29 cellular contexts compared by ENCODE assay signal in the genomic region with DNA sequence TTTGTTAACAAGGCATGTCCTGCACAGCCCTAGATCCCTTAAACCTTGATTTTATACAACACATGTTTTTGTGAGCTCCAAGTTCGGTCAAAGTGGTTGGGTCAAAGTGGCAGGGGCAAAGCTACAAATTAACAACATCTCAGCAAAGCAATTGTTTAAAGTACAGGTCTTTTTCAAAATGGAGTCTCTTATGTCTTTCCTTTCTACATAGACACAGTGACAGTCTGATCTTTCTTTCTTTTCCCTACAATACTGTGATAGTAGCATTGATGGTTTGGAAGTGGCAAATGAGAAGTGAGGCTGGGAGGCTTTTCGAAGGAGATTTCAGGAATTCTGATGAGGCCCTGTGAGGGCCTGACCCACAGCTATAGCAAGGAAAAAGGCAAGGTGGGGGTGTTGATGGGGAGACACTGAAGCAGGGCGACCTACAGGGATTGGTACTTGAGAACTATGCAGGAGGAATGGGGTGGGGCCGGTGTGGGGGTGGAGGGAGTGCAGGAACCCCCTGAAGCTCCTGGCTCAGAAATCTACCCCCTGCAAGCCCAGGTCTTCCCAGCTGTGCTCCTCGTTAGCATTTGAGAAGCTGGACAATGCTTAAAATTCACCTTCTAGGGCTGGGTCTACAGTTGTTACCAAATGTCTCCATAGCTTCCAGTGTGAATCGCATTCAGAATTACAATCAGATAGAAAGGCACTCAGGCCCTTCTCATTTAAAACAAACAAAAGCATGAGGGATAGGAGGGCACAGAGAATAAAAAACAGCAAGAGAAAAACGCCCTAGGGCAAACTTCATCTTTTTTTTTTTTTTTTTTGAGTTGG.
A peak's percentile ranks its signal among the peaks of the same experiment; 100 is the strongest.
DNase-seq lines count a peak whose midpoint lies in the region; ATAC-seq and TF ChIP-seq lines count a peak whose summit lies in the region.
"Had no signal": no experiment of that assay in that cellular context is flagged by ENCODE, and none has a peak within 500 bp of the region (broad histone marks: within the 10 kb centered on the region; RNA-seq: fewer than 3 reads in every experiment).

No MANE protein-coding gene starts in this region.

- H3K9me3 Mint-ChIP-seq in GM23338 (no peaks in the 10 kb centered on the region), mesothelial cell of epicardium (no peaks in the 10 kb centered on the region)
- no peaks in the 10 kb centered on the region for H3K9me3 Mint-ChIP-seq in activated T-cell treated with anti-CD3 and anti-CD28 coated beads, Interleukin-2, amount 50 U/mL, for 4 hours
- H3K9me3 Mint-ChIP-seq: activated CD4-positive, alpha-beta T cell treated with anti-CD3 and anti-CD28 coated beads, Interleukin-2, amount 10 ng/mL, durations not matched to agents 24 days and 14 days; CD4-positive, alpha-beta memory T cell; immature natural killer cell; naive thymus-derived CD8-positive, alpha-beta T cell; stimulated activated naive CD8-positive, alpha-beta T cell treated with anti-CD3 and anti-CD28 coated beads, Interleukin-15, amount 100 ng/mL, for 72 hours had no signal

- no peak for TF ChIP-seq EP300 in stomach (IDR thresholded peaks at IDR 0.05)

- H2AFZ ChIP-seq in GM23338 (no peak overlapping the region), PC-3 (ENCODE audit: low read length) (no peak overlapping the region)

- CTCF ChIA-PET in PC-3 (lab: Charles Lee), result interaction anchor here (0.7 kb wide), 1 partner anchor 224 kb away, joined by 12 read pairs; no protein-coding TSS in a partner anchor

- no peak for TF ChIP-seq POLR2A in stomach (IDR thresholded peaks at IDR 0.05)

- DNase-seq in GM23338 (ENCODE audit: low spot score) (peak; percentile 94), NCI-H146 treated with DMSO at 0.1 percent for 48 hours (lab: John Stamatoyannopoulos, UW; ENCODE audit: unreplicated experiment) (peak; percentile 31), iPS DF 19.7 (ENCODE audit: low read depth, low spot score) (peak; percentile 98), mesothelial cell of epicardium (ENCODE audit: low spot score in 2 of 2, unreplicated experiment in 2 of 2) (no peak), NCI-H2081 treated with DMSO at 0.1 percent for 48 hours (lab: John Stamatoyannopoulos, UW) (no peak), PC-3 (no peak), stomach (no peak)
- DNase-seq in activated T-cell treated with anti-CD3 and anti-CD28 coated beads, Interleukin-2, amount 50 U/mL, for 4 hours, result no peak
- DNase-seq: activated CD4-positive, alpha-beta T cell treated with anti-CD3 and anti-CD28 coated beads, Interleukin-2, amount 10 ng/mL, durations not matched to agents 24 days and 14 days; activated naive CD4-positive, alpha-beta T cell treated with Interleukin-2 at 50 U/mL for 16 hours; activated T-cell treated with anti-CD3 and anti-CD28 coated beads, Interleukin-2, amount 50 U/mL, for 1 hour; brain microvascular endothelial cell; CD4-positive, alpha-beta memory T cell; DMS153; HCEC 1CT; immature natural killer cell; Karpas-422; left ventricle myocardium inferior; naive thymus-derived CD8-positive, alpha-beta T cell; NCI-H1436 treated with DMSO at 0.1 percent for 48 hours; NCI-H2171; NCI-H510A treated with DMSO at 0.1 percent for 48 hours; SHP77; stimulated activated naive CD8-positive, alpha-beta T cell treated with anti-CD3 and anti-CD28 coated beads, Interleukin-15, amount 100 ng/mL, for 72 hours; T1000; thyroid gland; WERI-Rb-1 had no signal

- no peak overlapping the region; the same call in 1 of the 2 replicates for H3K4me2 ChIP-seq in GM23338
- no peak overlapping the region for H3K4me2 ChIP-seq in PC-3 (ENCODE audit: low read length)
- H3K4me2 ChIP-seq: A549 had no signal

- H3K27ac Mint-ChIP-seq in GM23338, result peak overlapping the region; percentile 74
- H3K27ac Mint-ChIP-seq in mesothelial cell of epicardium, result peak overlapping the region; percentile 24
- H3K27ac Mint-ChIP-seq: activated CD4-positive, alpha-beta T cell treated with anti-CD3 and anti-CD28 coated beads, Interleukin-2, amount 10 ng/mL, durations not matched to agents 24 days and 14 days; CD4-positive, alpha-beta memory T cell; immature natural killer cell; naive thymus-derived CD8-positive, alpha-beta T cell; stimulated activated naive CD8-positive, alpha-beta T cell treated with anti-CD3 and anti-CD28 coated beads, Interleukin-15, amount 100 ng/mL, for 72 hours had no signal

- H3K36me3 ChIP-seq in GM23338 (ENCODE audit: insufficient read depth) (no peaks in the 10 kb centered on the region), PC-3 (ENCODE audit: low read depth, low read length) (no peaks in the 10 kb centered on the region), stomach (no peaks in the 10 kb centered on the region)
- H3K36me3 ChIP-seq: brain microvascular endothelial cell, left ventricle myocardium inferior, thyroid gland, WERI-Rb-1 had no signal

- H3K27ac ChIP-seq in GM23338 (ENCODE audit: low read depth) (peak overlapping the region; percentile 96), PC-3 (ENCODE audit: low read length) (no peak overlapping the region), stomach (no peak overlapping the region)
- H3K27ac ChIP-seq: A549, brain microvascular endothelial cell, left ventricle myocardium inferior, skin epidermis, thyroid gland, WERI-Rb-1 had no signal

- H4K20me1 ChIP-seq in GM23338 (replicated peaks; ENCODE audit: insufficient read depth), result no peaks in the 10 kb centered on the region
- no peaks in the 10 kb centered on the region for H4K20me1 ChIP-seq in PC-3 (ENCODE audit: low read length)

- TF ChIP-seq CTCF in GM23338 (conservative IDR thresholded peaks at IDR 0.05; ENCODE audit: low read depth in 2 of 2) (no peak), mesothelial cell of epicardium (IDR thresholded peaks at IDR 0.05; ENCODE audit: unreplicated experiment) (no peak), PC-3 (conservative IDR thresholded peaks at IDR 0.05; ENCODE audit: low read depth, low read length) (no peak), stomach (IDR thresholded peaks at IDR 0.05) (no peak)

- H3K9me2 ChIP-seq in GM23338 (ENCODE audit: insufficient read depth) (no peaks in the 10 kb centered on the region), PC-3 (replicated peaks; ENCODE audit: low read length) (no peaks in the 10 kb centered on the region)

- H3K27me3 ChIP-seq in GM23338 (ENCODE audit: insufficient read depth), result no peaks in the 10 kb centered on the region
- H3K27me3 ChIP-seq in PC-3 (ENCODE audit: low read length), result no peaks in the 10 kb centered on the region
- H3K27me3 ChIP-seq in stomach, result no peaks in the 10 kb centered on the region
- H3K27me3 ChIP-seq: brain microvascular endothelial cell, thyroid gland had no signal

- no TSS peak for BruUV-seq in PC-3 (replicated peaks; lab: Mats Ljungman, UMichigan)

- H3K9me3 ChIP-seq in PC-3 (ENCODE audit: low read length) (no peaks in the 10 kb centered on the region), stomach (no peaks in the 10 kb centered on the region)
- H3K9me3 ChIP-seq: A549, left ventricle myocardium inferior, thyroid gland had no signal

- H3K4me3 ChIP-seq in GM23338, result no peak overlapping the region
- H3K4me3 ChIP-seq in PC-3 (ENCODE audit: low read length), result no peak overlapping the region
- no peak overlapping the region for H3K4me3 ChIP-seq in stomach
- H3K4me3 ChIP-seq: A549, left ventricle myocardium inferior, skin epidermis, thyroid gland had no signal

- H3K4me1 Mint-ChIP-seq in GM23338, result peaks cover 43% of the 10 kb centered on the region
- peaks cover 36% of the 10 kb centered on the region for H3K4me1 Mint-ChIP-seq in mesothelial cell of epicardium
- H3K4me1 Mint-ChIP-seq in activated T-cell treated with anti-CD3 and anti-CD28 coated beads, Interleukin-2, amount 50 U/mL, for 4 hours (ENCODE audit: low read depth), result peaks cover 2% of the 10 kb centered on the region
- H3K4me1 Mint-ChIP-seq: activated CD4-positive, alpha-beta T cell treated with anti-CD3 and anti-CD28 coated beads, Interleukin-2, amount 10 ng/mL, durations not matched to agents 24 days and 14 days; immature natural killer cell; stimulated activated naive CD8-positive, alpha-beta T cell treated with anti-CD3 and anti-CD28 coated beads, Interleukin-15, amount 100 ng/mL, for 72 hours had no signal

- H3F3A ChIP-seq in GM23338 (replicated peaks; ENCODE audit: low read depth) (peaks cover 11% of the 10 kb centered on the region), PC-3 (ENCODE audit: low read length, unreplicated experiment) (no peaks in the 10 kb centered on the region)

- H3K4me3 Mint-ChIP-seq in GM23338 (peak overlapping the region; percentile 8; the same call in 1 of the 3 replicates), mesothelial cell of epicardium (no peak overlapping the region)
- no peak overlapping the region for H3K4me3 Mint-ChIP-seq in activated T-cell treated with anti-CD3 and anti-CD28 coated beads, Interleukin-2, amount 50 U/mL, for 4 hours
- H3K4me3 Mint-ChIP-seq: activated CD4-positive, alpha-beta T cell treated with anti-CD3 and anti-CD28 coated beads, Interleukin-2, amount 10 ng/mL, durations not matched to agents 24 days and 14 days; CD4-positive, alpha-beta memory T cell; immature natural killer cell; naive thymus-derived CD8-positive, alpha-beta T cell; stimulated activated naive CD8-positive, alpha-beta T cell treated with anti-CD3 and anti-CD28 coated beads, Interleukin-15, amount 100 ng/mL, for 72 hours had no signal

- H3K79me2 ChIP-seq in GM23338 (replicated peaks; ENCODE audit: insufficient read depth), result no peaks in the 10 kb centered on the region; the same call in 1 of the 2 replicates
- H3K79me2 ChIP-seq in PC-3 (ENCODE audit: low read length), result no peaks in the 10 kb centered on the region

- H3K36me3 Mint-ChIP-seq in GM23338 (ENCODE audit: low read depth) (peaks cover 4% of the 10 kb centered on the region; the same call in 2 of the 3 replicates), mesothelial cell of epicardium (no peaks in the 10 kb centered on the region)
- no peaks in the 10 kb centered on the region for H3K36me3 Mint-ChIP-seq in activated T-cell treated with anti-CD3 and anti-CD28 coated beads, Interleukin-2, amount 50 U/mL, for 4 hours (ENCODE audit: insufficient read depth)
- H3K36me3 Mint-ChIP-seq: CD4-positive, alpha-beta memory T cell; immature natural killer cell; naive thymus-derived CD8-positive, alpha-beta T cell had no signal

- peak; percentile 93 for ATAC-seq in GM23338
- ATAC-seq in activated T-cell treated with anti-CD3 and anti-CD28 coated beads, Interleukin-2, amount 50 U/mL, for 4 hours, result no peak
- ATAC-seq in PC-3, result no peak
- ATAC-seq: A549; naive thymus-derived CD8-positive, alpha-beta T cell; stimulated activated naive CD8-positive, alpha-beta T cell treated with anti-CD3 and anti-CD28 coated beads, Interleukin-15, amount 100 ng/mL, for 72 hours had no signal

- H3K4me1 ChIP-seq in GM23338 (ENCODE audit: insufficient read depth) (peaks cover 78% of the 10 kb centered on the region), PC-3 (ENCODE audit: insufficient read depth, low read length) (peaks cover 5% of the 10 kb centered on the region; the same call in 1 of the 2 replicates), stomach (peaks cover 0 to 9% (median 0%) of the 10 kb centered on the region in 4 donors)
- H3K4me1 ChIP-seq: A549, thyroid gland had no signal

- peaks cover 11% of the 10 kb centered on the region for H3K27me3 Mint-ChIP-seq in GM23338 (ENCODE audit: insufficient read depth, low read depth, poor library complexity)
- no peaks in the 10 kb centered on the region for H3K27me3 Mint-ChIP-seq in mesothelial cell of epicardium (ENCODE audit: low read depth)
- peaks cover 4% of the 10 kb centered on the region for H3K27me3 Mint-ChIP-seq in activated T-cell treated with anti-CD3 and anti-CD28 coated beads, Interleukin-2, amount 50 U/mL, for 4 hours (ENCODE audit: low read depth)
- H3K27me3 Mint-ChIP-seq: stimulated activated naive CD8-positive, alpha-beta T cell treated with anti-CD3 and anti-CD28 coated beads, Interleukin-15, amount 100 ng/mL, for 72 hours had no signal

- H3K9ac ChIP-seq in PC-3 (ENCODE audit: low read length), result no peak overlapping the region

- POLR2A ChIA-PET in PC-3 (lab: Charles Lee; ENCODE audit: unreplicated experiment), result no interaction called here

- intact Hi-C loops in PC-3 (cut with micrococcal nuclease), result no loop called here
- intact Hi-C loops in stomach (cut with DNase I; ENCODE audit: low total_unique reads), result no loop called here

- WGBS in stomach, 5 donors, result 69 to 80% (median 70%) methylated on average over 7 of the region's 7 CpGs

Comparison
In these comparisons a context has a peak if more than half of its experiments do, and no peak if none do; other contexts are left out.
1. DNase-seq: peak in GM23338 (single experiment), NCI-H146 treated with DMSO at 0.1 percent for 48 hours (single experiment) and iPS DF 19.7 (single experiment); none in mesothelial cell of epicardium (0 of 2), NCI-H2081 treated with DMSO at 0.1 percent for 48 hours (single experiment), activated T-cell treated with anti-CD3 and anti-CD28 coated beads, Interleukin-2, amount 50 U/mL, for 4 hours (single experiment), PC-3 (single experiment) and stomach (single experiment).